ENCODE assay signal across 17 cellular contexts in the genomic region with DNA sequence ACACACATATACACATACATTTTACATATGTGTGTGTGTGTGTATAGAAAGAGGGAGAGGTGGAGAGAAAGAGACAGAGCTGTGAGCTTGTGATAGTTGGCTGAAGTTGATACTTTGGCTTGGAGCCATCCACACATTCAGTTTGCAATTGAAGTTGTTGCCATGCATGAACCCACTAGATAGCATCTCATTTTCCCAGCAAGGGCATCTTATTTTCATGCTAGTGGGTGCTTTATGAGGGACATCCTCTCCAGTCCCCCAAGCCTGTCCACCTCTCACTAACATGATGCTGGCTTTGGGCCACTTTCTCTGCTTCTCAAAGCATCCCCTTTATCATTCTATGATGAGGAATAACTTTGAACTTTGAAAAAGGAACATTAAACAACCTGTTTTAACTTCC.
A peak's percentile ranks its signal among the peaks of the same experiment; 100 is the strongest.
DNase-seq lines count a peak whose midpoint lies in the region; ATAC-seq, FAIRE-seq and TF ChIP-seq lines count a peak whose summit lies in the region.
"Had no signal": no experiment of that assay in that cellular context is flagged by ENCODE, and none has a peak within 500 bp of the region (broad histone marks: within the 10 kb centered on the region; RNA-seq: fewer than 3 reads in every experiment).

No MANE protein-coding gene starts in this region.

- H3K4me3 ChIP-seq in bronchial epithelial cell (ENCODE audit: low read depth, low read length) (no peak overlapping the region), osteoblast (ENCODE audit: insufficient read depth, low read length) (no peak overlapping the region), body of pancreas (no peak overlapping the region)
- H3K4me3 ChIP-seq: GM12878, GM23248 had no signal

- intact Hi-C loops in body of pancreas (cut with DNase I): no loop called here

- H3K4me2 ChIP-seq in osteoblast (ENCODE audit: insufficient read depth, low read length): no peak overlapping the region

- TF ChIP-seq CTCF in bronchial epithelial cell (IDR thresholded peaks at IDR 0.05; ENCODE audit: insufficient read depth, low read length, severe bottlenecking) (no peak), osteoblast (IDR thresholded peaks at IDR 0.05; ENCODE audit: extremely low read depth, low read depth, low read length) (no peak), body of pancreas (IDR thresholded peaks at IDR 0.05) (no peak)

- H4K20me1 ChIP-seq in osteoblast (ENCODE audit: insufficient read depth, low read length): no peaks in the 10 kb centered on the region

- no peaks in the 10 kb centered on the region for H3K27me3 ChIP-seq in bronchial epithelial cell (ENCODE audit: control insufficient read depth, insufficient read depth, low read length)
- H3K27me3 ChIP-seq in osteoblast (ENCODE audit: insufficient read depth, low read length): no peaks in the 10 kb centered on the region
- H3K27me3 ChIP-seq in body of pancreas: no peaks in the 10 kb centered on the region

- ATAC-seq in body of pancreas: no peak
- ATAC-seq: GM12878 had no signal

- no peak overlapping the region for H2AFZ ChIP-seq in osteoblast (ENCODE audit: low read length)
- H2AFZ ChIP-seq: GM23248 had no signal

- TF ChIP-seq POLR2A in body of pancreas (IDR thresholded peaks at IDR 0.05): no peak

- H3K27ac ChIP-seq in osteoblast (ENCODE audit: low read depth, low read length): no peak overlapping the region
- no peak overlapping the region for H3K27ac ChIP-seq in body of pancreas
- H3K27ac ChIP-seq: GM23248 had no signal

- H3K9me3 ChIP-seq in osteoblast (ENCODE audit: low read depth, low read length) (no peaks in the 10 kb centered on the region), body of pancreas (no peaks in the 10 kb centered on the region)

- DNase-seq in NCI-H1694 treated with DMSO at 0.1 percent for 48 hours (lab: John Stamatoyannopoulos, UW): peak; percentile 6
- no peak for DNase-seq in NCI-H1694 (lab: John Stamatoyannopoulos, UW)
- peak; percentile 63 for DNase-seq in G401 (ENCODE audit: low spot score)
- DNase-seq in bronchial epithelial cell (ENCODE audit: low read depth): no peak
- DNase-seq in osteoblast (ENCODE audit: insufficient read length, low spot score, missing footprints): peak; percentile 21
- no peak for DNase-seq in body of pancreas
- DNase-seq: Calu3; CD4-positive, alpha-beta memory T cell; COR-L47; DND-41; GDM1; GM23248; H7; HCEC 1CT had no signal

- in situ Hi-C loops in G401 (cut with HindIII; ENCODE audit: low sequenced_read_pairs): no loop called here

- no peaks in the 10 kb centered on the region for H3K79me2 ChIP-seq in osteoblast (ENCODE audit: insufficient read depth, low read length)

- H3K36me3 ChIP-seq in bronchial epithelial cell (ENCODE audit: control insufficient read depth, insufficient read depth, low read length): no peaks in the 10 kb centered on the region
- no peaks in the 10 kb centered on the region for H3K36me3 ChIP-seq in osteoblast (ENCODE audit: insufficient read depth, low read length)
- no peaks in the 10 kb centered on the region for H3K36me3 ChIP-seq in body of pancreas (replicated peaks in 1 of 2; ENCODE audit: insufficient read depth in 1 of 2, low read depth in 2 of 2)

- no peaks in the 10 kb centered on the region for H3K4me1 ChIP-seq in osteoblast (ENCODE audit: insufficient read depth, low read length)
- no peaks in the 10 kb centered on the region for H3K4me1 ChIP-seq in body of pancreas

- peak; percentile 36 for FAIRE-seq in bronchial epithelial cell (lab: Jason Lieb, UNC)
- FAIRE-seq: GM12878, GM19239, H1 had no signal

Comparison
In these comparisons a context has a peak if more than half of its experiments do, and no peak if none do; other contexts are left out.
1. DNase-seq: peak in NCI-H1694 treated with DMSO at 0.1 percent for 48 hours (single experiment), G401 (single experiment) and osteoblast (single experiment); none in NCI-H1694 (single experiment), bronchial epithelial cell (single experiment) and body of pancreas (0 of 4).